In the genomic region with DNA sequence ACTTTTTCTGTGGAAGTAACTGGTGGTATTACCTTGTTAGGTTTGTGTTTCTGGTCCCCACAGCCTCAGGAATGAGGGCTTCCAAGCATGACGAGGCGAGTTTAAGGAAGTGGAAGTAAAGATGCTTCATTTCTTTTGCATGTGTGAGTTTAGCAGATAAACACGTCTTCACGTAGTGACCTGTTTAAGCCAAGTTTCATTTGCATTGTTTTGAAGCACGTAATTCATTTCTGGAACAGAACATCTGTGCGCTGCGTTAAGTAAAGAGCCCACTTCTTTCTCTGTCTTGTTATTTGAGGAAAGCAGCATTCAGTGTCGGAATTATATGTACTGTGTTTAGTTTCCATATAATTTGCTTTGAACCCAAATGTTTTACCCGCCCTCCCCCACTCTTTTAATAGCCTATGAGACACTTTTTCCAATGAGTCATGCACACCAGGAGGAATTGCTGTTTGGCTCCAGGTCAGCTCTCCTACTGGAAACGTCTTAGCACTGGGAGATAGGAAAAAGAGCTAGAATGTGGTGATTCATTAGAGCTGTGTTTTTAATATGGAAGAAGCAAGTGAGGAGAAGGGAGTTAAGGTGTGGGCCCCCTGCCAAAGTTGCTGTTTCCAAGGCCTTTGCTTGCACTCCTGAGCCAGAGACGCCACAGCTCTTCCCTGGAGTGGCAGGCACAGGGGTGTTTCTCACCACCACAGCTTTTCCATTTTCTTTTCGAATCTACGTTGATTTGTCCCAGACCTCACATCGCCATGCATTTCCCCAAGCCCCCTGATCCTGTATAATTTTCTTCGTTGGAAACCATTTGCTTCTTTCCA, we compare ENCODE assay signal across 1 cellular context.
TF ChIP-seq lines count a peak whose summit lies in the region.

No MANE protein-coding gene starts in this region.

TF ChIP-seq in SK-N-SH, 30 proteins besides CTCF, POLR2A, EP300 and RAD21:
- TF ChIP-seq, protein P1, sequence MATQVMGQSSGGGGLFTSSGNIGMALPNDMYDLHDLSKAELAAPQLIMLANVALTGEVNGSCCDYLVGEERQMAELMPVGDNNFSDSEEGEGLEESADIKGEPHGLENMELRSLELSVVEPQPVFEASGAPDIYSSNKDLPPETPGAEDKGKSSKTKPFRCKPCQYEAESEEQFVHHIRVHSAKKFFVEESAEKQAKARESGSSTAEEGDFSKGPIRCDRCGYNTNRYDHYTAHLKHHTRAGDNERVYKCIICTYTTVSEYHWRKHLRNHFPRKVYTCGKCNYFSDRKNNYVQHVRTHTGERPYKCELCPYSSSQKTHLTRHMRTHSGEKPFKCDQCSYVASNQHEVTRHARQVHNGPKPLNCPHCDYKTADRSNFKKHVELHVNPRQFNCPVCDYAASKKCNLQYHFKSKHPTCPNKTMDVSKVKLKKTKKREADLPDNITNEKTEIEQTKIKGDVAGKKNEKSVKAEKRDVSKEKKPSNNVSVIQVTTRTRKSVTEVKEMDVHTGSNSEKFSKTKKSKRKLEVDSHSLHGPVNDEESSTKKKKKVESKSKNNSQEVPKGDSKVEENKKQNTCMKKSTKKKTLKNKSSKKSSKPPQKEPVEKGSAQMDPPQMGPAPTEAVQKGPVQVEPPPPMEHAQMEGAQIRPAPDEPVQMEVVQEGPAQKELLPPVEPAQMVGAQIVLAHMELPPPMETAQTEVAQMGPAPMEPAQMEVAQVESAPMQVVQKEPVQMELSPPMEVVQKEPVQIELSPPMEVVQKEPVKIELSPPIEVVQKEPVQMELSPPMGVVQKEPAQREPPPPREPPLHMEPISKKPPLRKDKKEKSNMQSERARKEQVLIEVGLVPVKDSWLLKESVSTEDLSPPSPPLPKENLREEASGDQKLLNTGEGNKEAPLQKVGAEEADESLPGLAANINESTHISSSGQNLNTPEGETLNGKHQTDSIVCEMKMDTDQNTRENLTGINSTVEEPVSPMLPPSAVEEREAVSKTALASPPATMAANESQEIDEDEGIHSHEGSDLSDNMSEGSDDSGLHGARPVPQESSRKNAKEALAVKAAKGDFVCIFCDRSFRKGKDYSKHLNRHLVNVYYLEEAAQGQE (IDR thresholded peaks at IDR 0.05; ENCODE audit: low read depth, low read length): peak; percentile 33; the same call in 1 of the 2 replicates
- TF ChIP-seq POLR2AphosphoS5 (IDR thresholded peaks at IDR 0.05; ENCODE audit: low read depth, low read length): peak; percentile 41; the same call in 1 of the 2 replicates
- TF ChIP-seq JUND (IDR thresholded peaks at IDR 0.05): peak; percentile 90
- TF ChIP-seq FOSL2 (IDR thresholded peaks at IDR 0.05; ENCODE audit: borderline replicate concordance, low read depth): peak; percentile 92
- TF ChIP-seq RXRA (IDR thresholded peaks at IDR 0.05; ENCODE audit: borderline replicate concordance, low read depth): peak; percentile 18; the same call in 1 of the 2 replicates
- no peak for TF ChIP-seq NRF1 (IDR thresholded peaks at IDR 0.05; ENCODE audit: low read depth, low read length)
- peak; percentile 77 for TF ChIP-seq TCF12 (IDR thresholded peaks at IDR 0.05)
- peak; percentile 95 for TF ChIP-seq MEF2A (IDR thresholded peaks at IDR 0.05; ENCODE audit: borderline replicate concordance, low read depth)
- TF ChIP-seq, protein P2, sequence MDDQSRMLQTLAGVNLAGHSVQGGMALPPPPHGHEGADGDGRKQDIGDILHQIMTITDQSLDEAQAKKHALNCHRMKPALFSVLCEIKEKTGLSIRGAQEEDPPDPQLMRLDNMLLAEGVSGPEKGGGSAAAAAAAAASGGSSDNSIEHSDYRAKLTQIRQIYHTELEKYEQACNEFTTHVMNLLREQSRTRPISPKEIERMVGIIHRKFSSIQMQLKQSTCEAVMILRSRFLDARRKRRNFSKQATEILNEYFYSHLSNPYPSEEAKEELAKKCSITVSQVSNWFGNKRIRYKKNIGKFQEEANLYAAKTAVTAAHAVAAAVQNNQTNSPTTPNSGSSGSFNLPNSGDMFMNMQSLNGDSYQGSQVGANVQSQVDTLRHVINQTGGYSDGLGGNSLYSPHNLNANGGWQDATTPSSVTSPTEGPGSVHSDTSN (IDR thresholded peaks at IDR 0.05): 0 out of 2 replicates have a peak, but pooled peaks have one; percentile 27
- no peak for TF ChIP-seq RFX5 (IDR thresholded peaks at IDR 0.05; ENCODE audit: low read length)
- peak; percentile 18; the same call in 1 of the 2 replicates for TF ChIP-seq TAF1 (IDR thresholded peaks at IDR 0.05; ENCODE audit: borderline replicate concordance, low read depth, low read length)
- no peak for TF ChIP-seq GATA2 (CRISPR knock-in tag; IDR thresholded peaks at IDR 0.05)
- TF ChIP-seq NFIC (IDR thresholded peaks at IDR 0.05; ENCODE audit: borderline replicate concordance): peak; percentile 86
- TF ChIP-seq, protein P3, sequence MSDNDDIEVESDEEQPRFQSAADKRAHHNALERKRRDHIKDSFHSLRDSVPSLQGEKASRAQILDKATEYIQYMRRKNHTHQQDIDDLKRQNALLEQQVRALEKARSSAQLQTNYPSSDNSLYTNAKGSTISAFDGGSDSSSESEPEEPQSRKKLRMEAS (IDR thresholded peaks at IDR 0.05; ENCODE audit: low read depth): no peak
